8 cellular contexts compared by ENCODE assay signal in genomic region chr6:138817799-138818198, GRCh38. TPM values are rescaled to one million over a fixed set of nuclear protein-coding genes. Genes with fewer than 3 reads are reported as not detected.
A peak's percentile ranks its signal among the peaks of the same experiment; 100 is the strongest.
DNase-seq lines count a peak whose midpoint lies in the region; ATAC-seq and TF ChIP-seq lines count a peak whose summit lies in the region.

No MANE protein-coding gene starts in this region.

- ATAC-seq in body of pancreas (peak; percentile 93), mucosa of descending colon (peak; percentile 94), GM21737 (IDR thresholded peaks at IDR 0.05; ENCODE audit: unreplicated experiment) (no peak), GM18520 (IDR thresholded peaks at IDR 0.05; ENCODE audit: unreplicated experiment) (no peak)

- intact Hi-C loops in body of pancreas (cut with DNase I) (loop anchor here (5.0 to 10.0 kb wide), 2 partner anchors 167 to 545 kb away; partner anchors contain the start of gene REPS1), mucosa of descending colon (cut with DNase I, micrococcal nuclease) (loop anchor here (5.0 to 10.0 kb wide), 2 partner anchors 545 to 547 kb away; no protein-coding TSS in a partner anchor)

- no peaks in the 10 kb centered on the region for H3K27me3 ChIP-seq in body of pancreas

- no peak overlapping the region for H3K4me3 ChIP-seq in body of pancreas
- H3K4me3 ChIP-seq in mucosa of descending colon = no peak overlapping the region

- H3K36me3 ChIP-seq in body of pancreas (replicated peaks in 1 of 2; ENCODE audit: insufficient read depth in 1 of 2, low read depth in 2 of 2) (no peaks in the 10 kb centered on the region), mucosa of descending colon (ENCODE audit: low read depth) (no peaks in the 10 kb centered on the region)

- TF ChIP-seq POLR2A in body of pancreas (IDR thresholded peaks at IDR 0.05) = no peak

- TF ChIP-seq CTCF in body of pancreas (IDR thresholded peaks at IDR 0.05) (no peak), mucosa of descending colon (IDR thresholded peaks at IDR 0.05) (no peak)

- H3K9me3 ChIP-seq in body of pancreas (no peaks in the 10 kb centered on the region), mucosa of descending colon (no peaks in the 10 kb centered on the region)

- WGBS in body of pancreas, 2 donors = 4 to 12% methylated on average over 4 of the region's 4 CpGs

- peaks cover 12% of the 10 kb centered on the region for H3K4me1 ChIP-seq in body of pancreas
- peaks cover 16% of the 10 kb centered on the region for H3K4me1 ChIP-seq in mucosa of descending colon (ENCODE audit: low read depth)

- H3K27ac ChIP-seq in body of pancreas = peak overlapping the region in 3 of 4 donors; percentile 28 to 68 (median 53)

- DNase-seq in DMS 273 (lab: John Stamatoyannopoulos, UW; ENCODE audit: unreplicated experiment) = peak; percentile 42
- DNase-seq in DMS 273 treated with DMSO at 0.1 percent for 48 hours (lab: John Stamatoyannopoulos, UW) = no peak
- DNase-seq in NCI-H128 (lab: John Stamatoyannopoulos, UW; ENCODE audit: unreplicated experiment) = peak; percentile 35
- DNase-seq in body of pancreas = peak; percentile 67 to 84 (median 82)
- DNase-seq in mucosa of descending colon = peak; percentile 74 to 95 (median 78)
- DNase-seq in SHP77 (lab: John Stamatoyannopoulos, UW) = no peak

RNA-seq across cellular contexts. Expression of gene ECT2L, which starts 21.9 kb away (rescaled TPM):
- total RNA-seq in body of pancreas (not detected), mucosa of descending colon (not detected)

RNA-seq across cellular contexts. Expression of gene CCDC28A, which starts 44.2 kb away (rescaled TPM):
- 10 to 100 TPM in 1 of 2 donors, 1 to 10 TPM in 1; 2.0 to 17.9 TPM for total RNA-seq in body of pancreas
- total RNA-seq in mucosa of descending colon = 10 to 100 TPM; 16.1 to 29.8 (median 24.0) TPM

Comparison
In these comparisons a context has a peak if more than half of its experiments do, and no peak if none do; other contexts are left out.
1. DNase-seq: peak in DMS 273 (single experiment), NCI-H128 (single experiment), body of pancreas (4 of 4) and mucosa of descending colon (3 of 3); none in DMS 273 treated with DMSO at 0.1 percent for 48 hours (single experiment) and SHP77 (0 of 2).
2. ATAC-seq: peak in body of pancreas (single experiment) and mucosa of descending colon (single experiment); none in GM21737 (single experiment) and GM18520 (single experiment).